In the genomic region with DNA sequence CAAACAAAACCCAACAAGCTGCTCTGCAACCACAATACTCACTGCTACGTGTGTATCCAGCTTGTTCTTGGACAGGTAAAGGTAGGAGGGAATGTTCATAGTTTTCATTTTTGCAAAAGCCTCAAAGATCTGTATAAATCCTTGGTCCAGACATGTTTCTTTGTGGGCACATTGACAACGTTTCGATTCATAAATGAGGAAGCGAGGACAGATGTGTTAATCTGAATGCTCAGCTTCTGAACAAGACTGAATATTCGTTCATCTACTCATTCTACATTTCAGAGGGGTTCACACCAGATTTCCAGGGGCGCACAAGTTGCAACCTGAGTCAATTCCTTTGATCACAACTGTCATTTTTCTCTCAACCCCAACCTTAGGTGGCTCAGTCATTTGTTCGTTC, we compare ENCODE assay signal across 25 cellular contexts.
"Had no signal": no experiment of that assay in that cellular context is flagged by ENCODE, and none has a peak within 500 bp of the region (broad histone marks: within the 10 kb centered on the region; RNA-seq: fewer than 3 reads in every experiment).

No MANE protein-coding gene starts in this region.

- H3K4me3 Mint-ChIP-seq: endodermal cell; natural killer cell treated with Interleukin-12 subunit alpha and Interleukin-12 subunit beta and Interleukin-15 and Interleukin-18, amount 100 ng/mL, for 72 hours; neural progenitor cell; stimulated activated naive B cell treated with anti-CD40 and anti-IgM and Interleukin-4, amounts not matched to agents 10 μg/mL and 1 μg/mL and 100 μg/mL, for 72 hours; stimulated activated naive CD8-positive, alpha-beta T cell treated with anti-CD3 and anti-CD28 coated beads, Interleukin-15, amount 100 ng/mL, for 72 hours had no signal

- H3K36me3 ChIP-seq: gastroesophageal sphincter, left lung, lower lobe of right lung, neural progenitor cell, pancreas, right lobe of liver, spleen, tibial nerve had no signal

- H3K36me3 Mint-ChIP-seq: natural killer cell treated with Interleukin-12 subunit alpha and Interleukin-12 subunit beta and Interleukin-15 and Interleukin-18, amount 100 ng/mL, for 72 hours; neural progenitor cell; stimulated activated naive B cell treated with anti-CD40 and anti-IgM and Interleukin-4, amounts not matched to agents 10 μg/mL and 1 μg/mL and 100 μg/mL, for 72 hours had no signal

- H2AFZ ChIP-seq: neural progenitor cell had no signal

- H3K4me1 Mint-ChIP-seq: endodermal cell; neural progenitor cell; stimulated activated naive B cell treated with anti-CD40 and anti-IgM and Interleukin-4, amounts not matched to agents 10 μg/mL and 1 μg/mL and 100 μg/mL, for 72 hours; stimulated activated naive CD8-positive, alpha-beta T cell treated with anti-CD3 and anti-CD28 coated beads, Interleukin-15, amount 100 ng/mL, for 72 hours had no signal

- FAIRE-seq: pancreas had no signal

- ATAC-seq: esophagus mucosa; gastroesophageal sphincter; left lung; lower lobe of right lung; natural killer cell treated with Interleukin-12 subunit alpha and Interleukin-12 subunit beta and Interleukin-15 and Interleukin-18, amount 100 ng/mL, for 72 hours; pancreas; right lobe of liver; stimulated activated naive B cell treated with anti-CD40 and anti-IgM and Interleukin-4, amounts not matched to agents 10 μg/mL and 1 μg/mL and 100 μg/mL, for 72 hours; stimulated activated naive CD8-positive, alpha-beta T cell treated with anti-CD3 and anti-CD28 coated beads, Interleukin-15, amount 100 ng/mL, for 72 hours had no signal

- H3K9ac ChIP-seq: neural progenitor cell had no signal

- H3K9me3 Mint-ChIP-seq: natural killer cell treated with Interleukin-12 subunit alpha and Interleukin-12 subunit beta and Interleukin-15 and Interleukin-18, amount 100 ng/mL, for 72 hours; neural progenitor cell; stimulated activated naive B cell treated with anti-CD40 and anti-IgM and Interleukin-4, amounts not matched to agents 10 μg/mL and 1 μg/mL and 100 μg/mL, for 72 hours; stimulated activated naive CD8-positive, alpha-beta T cell treated with anti-CD3 and anti-CD28 coated beads, Interleukin-15, amount 100 ng/mL, for 72 hours had no signal

- H3K27ac Mint-ChIP-seq: endodermal cell; natural killer cell treated with Interleukin-12 subunit alpha and Interleukin-12 subunit beta and Interleukin-15 and Interleukin-18, amount 100 ng/mL, for 72 hours; neural progenitor cell; progenitor cell of endocrine pancreas; stimulated activated naive B cell treated with anti-CD40 and anti-IgM and Interleukin-4, amounts not matched to agents 10 μg/mL and 1 μg/mL and 100 μg/mL, for 72 hours; stimulated activated naive CD8-positive, alpha-beta T cell treated with anti-CD3 and anti-CD28 coated beads, Interleukin-15, amount 100 ng/mL, for 72 hours had no signal

- H3K27ac ChIP-seq: coronary artery, gastroesophageal sphincter, left lung, lower lobe of right lung, neural progenitor cell, pancreas, right lobe of liver, spleen, testis, tibial nerve had no signal

- H3K4me3 ChIP-seq: coronary artery, gastroesophageal sphincter, left lung, lower lobe of right lung, neural progenitor cell, pancreas, right lobe of liver, spleen, testis, tibial nerve had no signal

- H3K27me3 ChIP-seq: neural progenitor cell, pancreas, right lobe of liver, testis, tibial nerve had no signal

- H3K9me3 ChIP-seq: gastroesophageal sphincter, left lung, lower lobe of right lung, pancreas, right lobe of liver, spleen, testis, tibial nerve had no signal

- DNase-seq: effector CD4-positive, alpha-beta T cell; endodermal cell; glutamatergic neuron; islet precursor cell; left lung; lower lobe of right lung; mesenchymal stem cell; midbrain; nucleus accumbens; pancreas; right lobe of liver; spleen; stimulated activated CD4-positive, alpha-beta T cell treated with anti-CD3 and anti-CD28 coated beads, Interleukin-15, amount 100 ng/mL, for 24 hours; stimulated activated CD4-positive, alpha-beta T cell treated with anti-CD3 and anti-CD28 coated beads, Interleukin-1b, Interleukin-23, amount 100 ng/mL, for 48 hours; stimulated activated CD4-positive, alpha-beta T cell treated with anti-CD3 and anti-CD28 coated beads, Interleukin-4, amount 100 ng/mL, for 4 hours; stimulated activated naive B cell treated with anti-CD40 and anti-IgM and Interleukin-4, amounts not matched to agents 10 μg/mL and 1 μg/mL and 100 μg/mL, for 72 hours; stimulated activated naive CD8-positive, alpha-beta T cell treated with anti-CD3 and anti-CD28 coated beads, Interleukin-15, amount 100 ng/mL, for 72 hours; testis had no signal

- H3K27me3 Mint-ChIP-seq: progenitor cell of endocrine pancreas had no signal

- H3K4me2 ChIP-seq: neural progenitor cell had no signal

- H3K4me1 ChIP-seq: gastroesophageal sphincter, left lung, lower lobe of right lung, neural progenitor cell, pancreas, right lobe of liver, spleen, testis, tibial nerve had no signal
